11 cellular contexts compared by ENCODE assay signal in genomic region chr1:179083533-179083932, GRCh38. TPM values are rescaled to one million over a fixed set of nuclear protein-coding genes. Genes with fewer than 3 reads are reported as not detected.
DNase-seq lines count a peak whose midpoint lies in the region; ATAC-seq, FAIRE-seq and TF ChIP-seq lines count a peak whose summit lies in the region.
"Had no signal": no experiment of that assay in that cellular context is flagged by ENCODE, and none has a peak within 500 bp of the region (broad histone marks: within the 10 kb centered on the region; RNA-seq: fewer than 3 reads in every experiment).

No MANE protein-coding gene starts in this region.

- intact Hi-C loops in CD14-positive monocyte (cut with micrococcal nuclease): loop anchor here (5.0 kb wide), 2 partner anchors 209 to 284 kb away; partner anchors contain the start of genes AXDND1 (in 2 of the 2) and SOAT1 (in 2 of the 2)
- intact Hi-C loops in Panc1 (cut with micrococcal nuclease; ENCODE audit: unreplicated experiment): loop anchor here (5.0 to 10.0 kb wide), 2 partner anchors 111 to 209 kb away; partner anchors contain the start of gene SOAT1

- FAIRE-seq in frontal cortex (lab: Jason Lieb, UNC): no peak
- FAIRE-seq: TTC549 had no signal

- H3K4me1 ChIP-seq in Panc1 (ENCODE audit: control insufficient read depth, insufficient read depth, low read length): peaks cover 5% of the 10 kb centered on the region; the same call in 1 of the 2 replicates

- in situ Hi-C loops in Panc1 (cut with HindIII; ENCODE audit: low pct_unique_long_range_greater_than_20kb, low sequenced_read_pairs): no loop called here

- H3K36me3 ChIP-seq in Panc1 (ENCODE audit: control insufficient read depth, insufficient read depth, low read length): peaks cover 2% of the 10 kb centered on the region; the same call in 1 of the 2 replicates

- H3K27me3 ChIP-seq in Panc1 (ENCODE audit: control insufficient read depth, insufficient read depth, low read length): no peaks in the 10 kb centered on the region

- TF ChIP-seq CTCF in CD14-positive monocyte (IDR thresholded peaks at IDR 0.05) (no peak), Panc1 (IDR thresholded peaks at IDR 0.05) (no peak), glutamatergic neuron (IDR thresholded peaks at IDR 0.05; ENCODE audit: partially characterized antibody, unreplicated experiment) (no peak)

- ATAC-seq in GM18861 (IDR thresholded peaks at IDR 0.05; ENCODE audit: unreplicated experiment) (peak; percentile 19), Panc1 (no peak)
- ATAC-seq: mucosa of descending colon had no signal

- peak overlapping the region; percentile 74 to 85; a peak in 3 of 4 replicates for H3K4me3 ChIP-seq in Panc1 (ENCODE audit: low read depth in 2 of 2, low read length in 2 of 2)
- H3K4me3 ChIP-seq: mucosa of descending colon had no signal

- H3K9me3 Mint-ChIP-seq in CD14-positive monocyte (no peaks in the 10 kb centered on the region), glutamatergic neuron (ENCODE audit: unreplicated experiment) (peaks cover 6% of the 10 kb centered on the region)

- peaks cover 17 to 39% of the 10 kb centered on the region in 2 donors for H3K36me3 Mint-ChIP-seq in CD14-positive monocyte
- H3K36me3 Mint-ChIP-seq in glutamatergic neuron (ENCODE audit: unreplicated experiment): no peaks in the 10 kb centered on the region

- CTCF ChIA-PET in Panc1 (lab: Charles Lee): no interaction called here

- H3K9me3 ChIP-seq in Panc1 (ENCODE audit: control insufficient read depth, insufficient read depth, low read depth, low read length): no peaks in the 10 kb centered on the region
- H3K9me3 ChIP-seq: mucosa of descending colon had no signal

- no TSS peak for BruUV-seq in Panc1 (replicated peaks; lab: Mats Ljungman, UMichigan)

- POLR2A ChIA-PET in Panc1 (lab: Charles Lee): no interaction called here

- peaks cover 39% of the 10 kb centered on the region for H3K4me1 Mint-ChIP-seq in CD14-positive monocyte
- peaks cover 7% of the 10 kb centered on the region for H3K4me1 Mint-ChIP-seq in glutamatergic neuron (ENCODE audit: low read depth, unreplicated experiment)

- DNase-seq in CD14-positive monocyte (ENCODE audit: low spot score): no peak
- DNase-seq in Panc1 (ENCODE audit: low read depth, low spot score): no peak
- DNase-seq in glutamatergic neuron: no peak
- DNase-seq in superior temporal gyrus (ENCODE audit: extremely low spot score): no peak
- DNase-seq in amniotic stem cell (lab: John Stamatoyannopoulos, UW): no peak
- no peak for DNase-seq in frontal cortex (ENCODE audit: low spot score in 2 of 2)
- no peak for DNase-seq in GDM1 (lab: John Stamatoyannopoulos, UW)
- DNase-seq: mucosa of descending colon, NCI-H2227 treated with DMSO at 0.1 percent for 48 hours had no signal

- peaks cover 0 to 2% (median 0%) of the 10 kb centered on the region in 3 donors for H3K27me3 Mint-ChIP-seq in CD14-positive monocyte (ENCODE audit: low read depth in 3 of 3)
- H3K27me3 Mint-ChIP-seq in glutamatergic neuron (ENCODE audit: unreplicated experiment): peaks cover 1% of the 10 kb centered on the region

- H3K27ac Mint-ChIP-seq in CD14-positive monocyte (peak overlapping the region in 5 of 7 donors; percentile 57 to 94 (median 86)), glutamatergic neuron (ENCODE audit: unreplicated experiment) (no peak overlapping the region)

- H3K27ac ChIP-seq in Panc1 (ENCODE audit: low read length): peak overlapping the region; percentile 26; the same call in 1 of the 2 replicates

- peak overlapping the region in 1 of 2 donors; percentile 7 for H3K4me3 Mint-ChIP-seq in CD14-positive monocyte
- H3K4me3 Mint-ChIP-seq in glutamatergic neuron (ENCODE audit: unreplicated experiment): peak overlapping the region; percentile 65

RNA-seq across cellular contexts. Expression of gene TOR3A, which starts 1.7 kb away (rescaled TPM):
- polyA plus RNA-seq in CD14-positive monocyte: 10 to 100 TPM; 60.9 to 67.8 TPM
- total RNA-seq in Panc1 (2021; ENCODE audit: unreplicated experiment) (51.5 TPM), glutamatergic neuron (ENCODE audit: unreplicated experiment) (8.2 TPM), frontal cortex (16.7 TPM)
- 62.3 TPM for polyA plus RNA-seq in Panc1 (2012; ENCODE audit: insufficient read length)

RNA-seq across cellular contexts. Expression of gene FAM20B, which starts 57.8 kb away (rescaled TPM):
- polyA plus RNA-seq in CD14-positive monocyte: 1 to 10 TPM; 4.0 to 4.4 TPM
- total RNA-seq in Panc1 (2021; ENCODE audit: unreplicated experiment) (49.9 TPM), glutamatergic neuron (ENCODE audit: unreplicated experiment) (39.3 TPM), frontal cortex (48.9 TPM)
- 11.1 TPM for polyA plus RNA-seq in Panc1 (2012; ENCODE audit: insufficient read length)
